ENCODE assay signal across 1 cellular context in genomic region chr17:80018917-80019651, GRCh38.
TF ChIP-seq lines count a peak whose summit lies in the region.

No MANE protein-coding gene starts in this region.

TF ChIP-seq in HepG2, 621 proteins besides CTCF, POLR2A, EP300 and RAD21 (continued from another document and continues in another):
- TF ChIP-seq ONECUT2 (CRISPR knock-in tag; IDR thresholded peaks at IDR 0.05), result 0 out of 2 replicates have a peak, but pooled peaks have one; percentile 47
- TF ChIP-seq POGK (CRISPR knock-in tag; conservative IDR thresholded peaks at IDR 0.05), result 0 out of 2 replicates have a peak, but pooled peaks have one; percentile 34
- no peak for TF ChIP-seq ZFP36L1 (CRISPR knock-in tag; IDR thresholded peaks at IDR 0.05)
- no peak for TF ChIP-seq TERF1 (CRISPR knock-in tag; IDR thresholded peaks at IDR 0.05)
- TF ChIP-seq PAWR (CRISPR knock-in tag; IDR thresholded peaks at IDR 0.05; ENCODE audit: borderline replicate concordance), result no peak
- no peak for TF ChIP-seq RFXANK (CRISPR knock-in tag; IDR thresholded peaks at IDR 0.05)
- 0 out of 2 replicates have a peak, but pooled peaks have one; percentile 35 for TF ChIP-seq TMF1 (CRISPR knock-in tag; IDR thresholded peaks at IDR 0.05; ENCODE audit: low read depth)
- TF ChIP-seq CCAR2 (optimal IDR thresholded peaks at IDR 0.05; ENCODE audit: low read depth, low read length), result no peak
- peak; percentile 55; the same call in 1 of the 2 replicates for TF ChIP-seq KAT8 (CRISPR knock-in tag; IDR thresholded peaks at IDR 0.05)
- TF ChIP-seq ZNF850 (CRISPR knock-in tag; conservative IDR thresholded peaks at IDR 0.05), result no peak
- TF ChIP-seq BORCS8-MEF2B (CRISPR knock-in tag; IDR thresholded peaks at IDR 0.05), result peak; percentile 88
- TF ChIP-seq ZNF136 (CRISPR knock-in tag; IDR thresholded peaks at IDR 0.05; ENCODE audit: low read depth), result no peak
- TF ChIP-seq ATF3 (CRISPR knock-in tag; IDR thresholded peaks at IDR 0.05), result no peak
- TF ChIP-seq ZNF800 (CRISPR knock-in tag; IDR thresholded peaks at IDR 0.05), result no peak
- no peak for TF ChIP-seq FLYWCH1 (CRISPR knock-in tag; IDR thresholded peaks at IDR 0.05)
- no peak for TF ChIP-seq IKZF4 (CRISPR knock-in tag; IDR thresholded peaks at IDR 0.05; ENCODE audit: borderline replicate concordance, low read depth, not compliant biosample characterization)
- 0 out of 2 replicates have a peak, but pooled peaks have one; percentile 27 for TF ChIP-seq ZBTB2 (CRISPR knock-in tag; IDR thresholded peaks at IDR 0.05; ENCODE audit: low read depth)
- TF ChIP-seq ELK4 (CRISPR knock-in tag; IDR thresholded peaks at IDR 0.05; ENCODE audit: borderline replicate concordance), result no peak
- no peak for TF ChIP-seq MTF1 (CRISPR knock-in tag; IDR thresholded peaks at IDR 0.05)
- no peak for TF ChIP-seq IKZF1 (IDR thresholded peaks at IDR 0.05)
- TF ChIP-seq PBX2 (CRISPR knock-in tag; IDR thresholded peaks at IDR 0.05), result no peak
- no peak for TF ChIP-seq FOXK1 (CRISPR knock-in tag; IDR thresholded peaks at IDR 0.05; ENCODE audit: borderline replicate concordance, low read depth)
- TF ChIP-seq ZNF207 (IDR thresholded peaks at IDR 0.05; ENCODE audit: borderline replicate concordance), result no peak
- TF ChIP-seq AKAP8 (CRISPR knock-in tag; IDR thresholded peaks at IDR 0.05), result no peak
- TF ChIP-seq EED (CRISPR knock-in tag; IDR thresholded peaks at IDR 0.05), result no peak
- 0 out of 2 replicates have a peak, but pooled peaks have one; percentile 30 for TF ChIP-seq MEIS1 (CRISPR knock-in tag; IDR thresholded peaks at IDR 0.05; ENCODE audit: borderline replicate concordance)
- no peak for TF ChIP-seq STAG1 (CRISPR knock-in tag; IDR thresholded peaks at IDR 0.05)
- TF ChIP-seq GTF3A (CRISPR knock-in tag; conservative IDR thresholded peaks at IDR 0.05), result no peak
- TF ChIP-seq RORA (CRISPR knock-in tag; IDR thresholded peaks at IDR 0.05), result no peak
- peak; percentile 90 for TF ChIP-seq THAP8 (CRISPR knock-in tag; IDR thresholded peaks at IDR 0.05; ENCODE audit: borderline replicate concordance)
- no peak for TF ChIP-seq DBP (CRISPR knock-in tag; IDR thresholded peaks at IDR 0.05; ENCODE audit: not compliant biosample characterization)
- no peak for TF ChIP-seq CENPBD1 (CRISPR knock-in tag; IDR thresholded peaks at IDR 0.05; ENCODE audit: borderline replicate concordance, low read depth)
- TF ChIP-seq YEATS4 (CRISPR knock-in tag; IDR thresholded peaks at IDR 0.05; ENCODE audit: borderline replicate concordance), result no peak
- no peak for TF ChIP-seq FOXO1 (CRISPR knock-in tag; IDR thresholded peaks at IDR 0.05)
- no peak for TF ChIP-seq ZBTB7A (CRISPR knock-in tag; IDR thresholded peaks at IDR 0.05)
- no peak for TF ChIP-seq U2AF1 (optimal IDR thresholded peaks at IDR 0.05; ENCODE audit: low read depth, low read length)
- TF ChIP-seq RNF2 (conservative IDR thresholded peaks at IDR 0.05; ENCODE audit: low read depth), result no peak
- peak; percentile 29; the same call in 1 of the 2 replicates for TF ChIP-seq ZFY (CRISPR knock-in tag; IDR thresholded peaks at IDR 0.05)
- no peak for TF ChIP-seq ZNF383 (CRISPR knock-in tag; IDR thresholded peaks at IDR 0.05; ENCODE audit: borderline replicate concordance)
- TF ChIP-seq ZNF260 (CRISPR knock-in tag; IDR thresholded peaks at IDR 0.05; ENCODE audit: borderline replicate concordance, low read depth), result no peak
- TF ChIP-seq JUND (CRISPR knock-in tag; IDR thresholded peaks at IDR 0.05), result no peak
- no peak for TF ChIP-seq BRF2 (CRISPR knock-in tag; IDR thresholded peaks at IDR 0.05)
- no peak for TF ChIP-seq FOXA1 (IDR thresholded peaks at IDR 0.05)
- TF ChIP-seq FOXA1 (CRISPR knock-in tag; IDR thresholded peaks at IDR 0.05), result no peak
- no peak for TF ChIP-seq TEAD3 (CRISPR knock-in tag; optimal IDR thresholded peaks at IDR 0.05; ENCODE audit: borderline replicate concordance)
- TF ChIP-seq ZNF790 (CRISPR knock-in tag; IDR thresholded peaks at IDR 0.05; ENCODE audit: borderline replicate concordance), result no peak
- peak; percentile 87; the same call in 1 of the 2 replicates for TF ChIP-seq ZNF558 (CRISPR knock-in tag; IDR thresholded peaks at IDR 0.05; ENCODE audit: borderline replicate concordance)
- no peak; the same call in 1 of the 2 replicates for TF ChIP-seq HOXA7 (CRISPR knock-in tag; IDR thresholded peaks at IDR 0.05)
- no peak for TF ChIP-seq ZSCAN30 (CRISPR knock-in tag; IDR thresholded peaks at IDR 0.05)
- no peak for TF ChIP-seq ETV6 (CRISPR knock-in tag; conservative IDR thresholded peaks at IDR 0.05)
- no peak for TF ChIP-seq SMARCE1 (IDR thresholded peaks at IDR 0.05; ENCODE audit: borderline replicate concordance)
- no peak for TF ChIP-seq ZFP1 (CRISPR knock-in tag; IDR thresholded peaks at IDR 0.05)
- peak; percentile 88; the same call in 1 of the 2 replicates for TF ChIP-seq KDM5B (CRISPR knock-in tag; IDR thresholded peaks at IDR 0.05; ENCODE audit: borderline replicate concordance)
- TF ChIP-seq CEBPG (CRISPR knock-in tag; IDR thresholded peaks at IDR 0.05), result peak; percentile 94
- TF ChIP-seq TRAFD1 (CRISPR knock-in tag; IDR thresholded peaks at IDR 0.05; ENCODE audit: borderline replicate concordance), result no peak
- no peak for TF ChIP-seq ZNF33A (CRISPR knock-in tag; IDR thresholded peaks at IDR 0.05; ENCODE audit: borderline replicate concordance)
- no peak for TF ChIP-seq GMEB1 (CRISPR knock-in tag; IDR thresholded peaks at IDR 0.05; ENCODE audit: borderline replicate concordance)
